ENCODE assay signal across 8 cellular contexts in genomic region chr7:148883233-148884048, GRCh38. TPM values are rescaled to one million over a fixed set of nuclear protein-coding genes. Genes with fewer than 3 reads are reported as not detected.
DNase-seq lines count a peak whose midpoint lies in the region; ATAC-seq and TF ChIP-seq lines count a peak whose summit lies in the region.

No MANE protein-coding gene starts in this region.

- H3K27ac ChIP-seq in C4-2B (peak overlapping the region; percentile 94), body of pancreas (peak overlapping the region; percentile 80 to 98 (median 90)), smooth muscle cell (ENCODE audit: low read depth) (no peak overlapping the region)

- H2AFZ ChIP-seq in smooth muscle cell (ENCODE audit: low read depth) = peak overlapping the region; percentile 97

- H3K9me3 ChIP-seq in body of pancreas (no peaks in the 10 kb centered on the region), smooth muscle cell (replicated peaks; ENCODE audit: low read depth) (no peaks in the 10 kb centered on the region)

- H3K4me1 ChIP-seq in body of pancreas = peaks cover 6% of the 10 kb centered on the region
- peaks cover 9% of the 10 kb centered on the region for H3K4me1 ChIP-seq in smooth muscle cell (ENCODE audit: low read depth)

- H3K4me2 ChIP-seq in smooth muscle cell = peak overlapping the region; percentile 96

- H3K27me3 ChIP-seq in body of pancreas (no peaks in the 10 kb centered on the region), smooth muscle cell (ENCODE audit: low read depth) (no peaks in the 10 kb centered on the region)

- no peaks in the 10 kb centered on the region for H3F3A ChIP-seq in smooth muscle cell (ENCODE audit: low read depth)

- ATAC-seq in GM19372 (IDR thresholded peaks at IDR 0.05; ENCODE audit: low read depth, unreplicated experiment) = peak; percentile 26
- ATAC-seq in HG03469 (IDR thresholded peaks at IDR 0.05; ENCODE audit: unreplicated experiment) = peak; percentile 24
- ATAC-seq in body of pancreas = peak; percentile 3

- 0% methylated on average over 5 to 71 of the region's 90 CpGs for WGBS in body of pancreas, 2 donors
- under 1% methylated on average over 44 of the region's 90 CpGs for WGBS in smooth muscle cell (ENCODE audit: low lambda C conversion rate)

- no peaks in the 10 kb centered on the region for H3K36me3 ChIP-seq in body of pancreas (replicated peaks in 1 of 2; ENCODE audit: insufficient read depth in 1 of 2, low read depth in 2 of 2)
- H3K36me3 ChIP-seq in smooth muscle cell (ENCODE audit: low read depth) = no peaks in the 10 kb centered on the region

- TF ChIP-seq POLR2A in body of pancreas (IDR thresholded peaks at IDR 0.05) = peak in 1 of 3 donors; percentile 24

- peaks cover 34% of the 10 kb centered on the region for H4K20me1 ChIP-seq in smooth muscle cell (ENCODE audit: low read depth)

- peak overlapping the region; percentile 87 for H3K9ac ChIP-seq in smooth muscle cell (ENCODE audit: low read depth)

- TF ChIP-seq CTCF in C4-2B (conservative IDR thresholded peaks at IDR 0.05) = no peak
- no peak for TF ChIP-seq CTCF in body of pancreas (IDR thresholded peaks at IDR 0.05)
- no peak for TF ChIP-seq CTCF in smooth muscle cell (IDR thresholded peaks at IDR 0.05; ENCODE audit: borderline replicate concordance, insufficient read depth, poor library complexity, severe bottlenecking)

- peaks cover 53% of the 10 kb centered on the region for H3K79me2 ChIP-seq in smooth muscle cell (ENCODE audit: low read depth)

- intact Hi-C loops in body of pancreas (cut with DNase I) = loop anchor here (10.0 kb wide), 1 partner anchor 51 kb away; no protein-coding TSS in a partner anchor

- peak; percentile 67 for DNase-seq in T-helper 22 cell (ENCODE audit: low read depth)
- DNase-seq in body of pancreas = peak; percentile 21 to 45 (median 38)
- peak; percentile 34 for DNase-seq in iPS-NIHi7 (ENCODE audit: extremely low spot score)
- DNase-seq in smooth muscle cell (lab: John Stamatoyannopoulos, UW; ENCODE audit: unreplicated experiment) = no peak
- DNase-seq in NCI-H524 treated with DMSO at 0.1 percent for 48 hours (lab: John Stamatoyannopoulos, UW) = no peak

- H3K4me3 ChIP-seq in body of pancreas (peak overlapping the region; percentile 85 to 93), smooth muscle cell (peak overlapping the region; percentile 98)

RNA-seq across cellular contexts. Expression of gene EZH2, which starts 0.7 kb away (rescaled TPM):
- total RNA-seq in body of pancreas (1 to 10 TPM; 3.4 to 4.0 TPM), smooth muscle cell (20.5 and 22.9 TPM in 2 replicates)
- polyA plus RNA-seq in smooth muscle cell = 11.5 and 12.0 TPM in 2 replicates

Comparison
In these comparisons a context has a peak if more than half of its experiments do, and no peak if none do; other contexts are left out.
1. DNase-seq: peak in T-helper 22 cell (single experiment), body of pancreas (4 of 4) and iPS-NIHi7 (single experiment); none in smooth muscle cell (single experiment) and NCI-H524 treated with DMSO at 0.1 percent for 48 hours (single experiment).
2. Peak in every context shown above with its lines, with median percentiles within 50 percentile points of each other: ATAC-seq.